Comparison of ENCODE assay signal across 25 cellular contexts in genomic region chr14:57998731-57999130, GRCh38.
"Had no signal": no experiment of that assay in that cellular context is flagged by ENCODE, and none has a peak within 500 bp of the region (broad histone marks: within the 10 kb centered on the region; RNA-seq: fewer than 3 reads in every experiment).

No MANE protein-coding gene starts in this region.

- DNase-seq: activated B cell treated with CpG ODN at 0.5 μM for 24 hours; activated CD4-positive, alpha-beta T cell treated with anti-CD3 and anti-CD28 coated beads for 48 hours; activated CD4-positive, alpha-beta T cell treated with anti-CD3 and anti-CD28 coated beads, Interleukin-2, amount 50 U/mL, for 1 hour; activated CD4-positive, alpha-beta T cell treated with anti-CD3 and anti-CD28 coated beads, Interleukin-2, amount 50 U/mL, for 48 hours; activated CD8-positive, alpha-beta memory T cell treated with anti-CD3 and anti-CD28 coated beads for 24 hours; activated CD8-positive, alpha-beta T cell treated with anti-CD3 and anti-CD28 coated beads for 36 hours; activated effector memory CD4-positive, alpha-beta T cell treated with Interleukin-2 at 50 U/mL for 16 hours; activated gamma-delta T cell treated with Interleukin-2 at 50 U/mL for 16 hours; activated naive CD4-positive, alpha-beta T cell treated with anti-CD3 and anti-CD28 coated beads, Interleukin-2, amount 50 U/mL, for 16 hours; activated naive CD4-positive, alpha-beta T cell treated with Interleukin-2 at 50 U/mL for 16 hours; activated T-cell treated with anti-CD3 and anti-CD28 coated beads, Interleukin-2, amount 50 U/mL, for 4 hours; amniotic stem cell; anterior cingulate cortex; brain microvascular endothelial cell; effector memory CD4-positive, alpha-beta T cell; endodermal cell; foreskin fibroblast; gastrocnemius medialis; glutamatergic neuron; heart left ventricle; T-helper 2 cell; WERI-Rb-1 had no signal

- ATAC-seq: activated CD4-positive, CD25-positive, alpha-beta regulatory T cell treated with anti-CD3 and anti-CD28 coated beads, Interleukin-2, amount 50 U/mL, for 24 hours; activated CD8-positive, alpha-beta T cell treated with anti-CD3 and anti-CD28 coated beads for 36 hours; activated T-cell treated with anti-CD3 and anti-CD28 coated beads, Interleukin-2, amount 50 U/mL, for 4 hours; activated T-helper 17 cell treated with anti-CD3 and anti-CD28 coated beads, Interleukin-2, amount 50 U/mL, for 72 hours; esophagus mucosa; heart left ventricle had no signal
